In the genomic region with DNA sequence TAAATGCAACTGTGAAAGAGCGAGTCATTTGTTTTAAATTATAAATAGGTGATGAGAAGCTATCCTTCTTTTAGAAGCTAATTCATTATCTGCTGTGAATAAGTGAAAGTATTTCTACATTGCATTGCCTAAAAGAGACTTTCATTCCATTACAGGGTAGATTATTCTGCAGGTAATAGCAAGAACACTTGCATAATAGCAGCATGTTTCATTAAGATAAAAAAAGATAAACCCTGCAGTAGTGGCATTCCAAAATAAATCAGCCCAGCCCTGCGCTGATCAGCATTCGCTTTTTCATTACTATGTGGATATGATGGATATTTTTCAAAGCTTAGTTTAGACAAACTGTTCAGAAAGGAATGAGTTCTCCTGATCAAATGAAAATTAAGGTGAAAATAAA, we compare ENCODE assay signal across 27 cellular contexts.
DNase-seq lines count a peak whose midpoint lies in the region; ATAC-seq, FAIRE-seq and TF ChIP-seq lines count a peak whose summit lies in the region.
"Had no signal": no experiment of that assay in that cellular context is flagged by ENCODE, and none has a peak within 500 bp of the region (broad histone marks: within the 10 kb centered on the region; RNA-seq: fewer than 3 reads in every experiment).

No MANE protein-coding gene starts in this region.

- no peaks in the 10 kb centered on the region for H3K36me3 Mint-ChIP-seq in mesothelial cell of epicardium
- H3K36me3 Mint-ChIP-seq: CD14-positive monocyte; CD4-positive, alpha-beta memory T cell; CD4-positive, CD25-positive, alpha-beta regulatory T cell; CD8-positive, alpha-beta memory T cell; CD8-positive, alpha-beta T cell had no signal

- FAIRE-seq in keratinocyte (lab: Jason Lieb, UNC) = no peak
- FAIRE-seq: A549 had no signal

- H4K91ac ChIP-seq in trophoblast cell (ENCODE audit: low read depth, low read length) = no peak overlapping the region

- H3K27me3 Mint-ChIP-seq in mesothelial cell of epicardium (ENCODE audit: low read depth) = no peaks in the 10 kb centered on the region
- H3K27me3 Mint-ChIP-seq: B cell; CD4-positive, alpha-beta memory T cell; CD4-positive, alpha-beta T cell; CD4-positive, CD25-positive, alpha-beta regulatory T cell; CD8-positive, alpha-beta memory T cell had no signal

- H3K9me3 ChIP-seq in HCT116 (ENCODE audit: control insufficient read depth in 1 of 2, insufficient read depth in 1 of 2, low read depth in 1 of 2, low read length in 2 of 2) (no peaks in the 10 kb centered on the region), keratinocyte (ENCODE audit: control insufficient read depth, low read depth, low read length) (no peaks in the 10 kb centered on the region), trophoblast cell (ENCODE audit: insufficient read depth, low read depth, low read length) (no peaks in the 10 kb centered on the region)
- H3K9me3 ChIP-seq: A549; BE2C; BLaER1; BLaER1 treated with 17β-estradiol and CSF1 and Interleukin-3, amounts not matched to agents 10 nM and 100 nM; Caco-2 had no signal

- H3K9me3 Mint-ChIP-seq in mesothelial cell of epicardium = no peaks in the 10 kb centered on the region
- H3K9me3 Mint-ChIP-seq: CD14-positive monocyte; CD4-positive, alpha-beta memory T cell; CD4-positive, alpha-beta T cell; CD8-positive, alpha-beta memory T cell; CD8-positive, alpha-beta T cell had no signal

- no peaks in the 10 kb centered on the region for H3K36me3 ChIP-seq in HCT116 (ENCODE audit: control insufficient read depth in 1 of 2, insufficient read depth in 2 of 2, low read length in 2 of 2)
- H3K36me3 ChIP-seq in keratinocyte (ENCODE audit: control insufficient read depth in 2 of 2, extremely low read depth in 1 of 2, insufficient read depth in 2 of 2, low read length in 2 of 2) = no peaks in the 10 kb centered on the region
- no peaks in the 10 kb centered on the region for H3K36me3 ChIP-seq in trophoblast cell (ENCODE audit: control insufficient read depth in 1 of 2, insufficient read depth in 2 of 2, low read length in 2 of 2)
- no peaks in the 10 kb centered on the region for H3K36me3 ChIP-seq in mesendoderm (ENCODE audit: control insufficient read depth, insufficient read depth, low read length)
- H3K36me3 ChIP-seq: BE2C; BLaER1; BLaER1 treated with 17β-estradiol and CSF1 and Interleukin-3, amounts not matched to agents 10 nM and 100 nM had no signal

- no peaks in the 10 kb centered on the region for H3K79me1 ChIP-seq in trophoblast cell (ENCODE audit: low read length)
- H3K79me1 ChIP-seq in mesendoderm (ENCODE audit: low read length) = no peaks in the 10 kb centered on the region

- no peak overlapping the region for H3K18ac ChIP-seq in trophoblast cell (ENCODE audit: low read length)
- no peak overlapping the region for H3K18ac ChIP-seq in mesendoderm (ENCODE audit: low read length)

- H4K20me1 ChIP-seq in HCT116 (ENCODE audit: insufficient read depth) (no peaks in the 10 kb centered on the region), keratinocyte (ENCODE audit: control insufficient read depth, extremely low read depth, insufficient read depth, low read length) (no peaks in the 10 kb centered on the region)
- H4K20me1 ChIP-seq: BLaER1; BLaER1 treated with 17β-estradiol and CSF1 and Interleukin-3, amounts not matched to agents 10 nM and 100 nM had no signal

- intact Hi-C loops in HCT116 (cut with micrococcal nuclease) = loop anchor here (2.0 to 10.0 kb wide), 5 partner anchors 593 to 1585 kb away; no protein-coding TSS in a partner anchor

- H3K79me2 ChIP-seq in HCT116 (ENCODE audit: insufficient read depth, low read length) = no peaks in the 10 kb centered on the region
- no peaks in the 10 kb centered on the region for H3K79me2 ChIP-seq in keratinocyte (ENCODE audit: control insufficient read depth, insufficient read depth, low read length)
- no peaks in the 10 kb centered on the region for H3K79me2 ChIP-seq in trophoblast cell (ENCODE audit: control insufficient read depth, insufficient read depth, low read length, poor library complexity)
- no peaks in the 10 kb centered on the region for H3K79me2 ChIP-seq in mesendoderm (ENCODE audit: control insufficient read depth, insufficient read depth, low read length)

- H3K4me2 ChIP-seq in HCT116 (ENCODE audit: low read length) (peak overlapping the region; percentile 63; the same call in 1 of the 2 replicates), keratinocyte (ENCODE audit: control insufficient read depth, extremely low read depth, insufficient read depth, low read depth, low read length) (no peak overlapping the region), trophoblast cell (ENCODE audit: low read length) (no peak overlapping the region), mesendoderm (ENCODE audit: low read length) (no peak overlapping the region)
- H3K4me2 ChIP-seq: BLaER1; BLaER1 treated with 17β-estradiol and CSF1 and Interleukin-3, amounts not matched to agents 10 nM and 100 nM had no signal

- H2BK5ac ChIP-seq in trophoblast cell (ENCODE audit: low read depth, low read length, poor library complexity) = no peak overlapping the region
- no peak overlapping the region for H2BK5ac ChIP-seq in mesendoderm (ENCODE audit: low read length)

- no peak overlapping the region for H3K4me3 Mint-ChIP-seq in mesothelial cell of epicardium
- H3K4me3 Mint-ChIP-seq: B cell; CD14-positive monocyte; CD4-positive, alpha-beta memory T cell; CD4-positive, alpha-beta T cell; CD4-positive, CD25-positive, alpha-beta regulatory T cell; CD8-positive, alpha-beta memory T cell; CD8-positive, alpha-beta T cell had no signal

- no peaks in the 10 kb centered on the region for H3K9me2 ChIP-seq in HCT116 (ENCODE audit: insufficient read depth)

- CTCF ChIA-PET in HCT116 (lab: Charles Lee) = interaction anchor here (0.8 to 2.0 kb wide), 4 partner anchors 12 to 1095 kb away, joined by 3 to 10 read pairs (median 4); no protein-coding TSS in a partner anchor

- peak overlapping the region; percentile 10 for H2AFZ ChIP-seq in HCT116 (ENCODE audit: low read depth, low read length, poor library complexity, severe bottlenecking)
- peak overlapping the region; percentile 46 for H2AFZ ChIP-seq in keratinocyte (ENCODE audit: control insufficient read depth, low read length)
- H2AFZ ChIP-seq in trophoblast cell (ENCODE audit: insufficient read depth, low read length, poor library complexity) = no peak overlapping the region

- H3K23ac ChIP-seq in trophoblast cell (ENCODE audit: low read length) = no peak overlapping the region
- H3K23ac ChIP-seq in mesendoderm (ENCODE audit: low read length) = no peak overlapping the region

- H3K27ac ChIP-seq in HCT116 (ENCODE audit: low read depth, low read length) (no peak overlapping the region), keratinocyte (ENCODE audit: control insufficient read depth, insufficient read depth, low read length) (no peak overlapping the region), trophoblast cell (ENCODE audit: low read depth, low read length) (no peak overlapping the region), mesendoderm (ENCODE audit: low read depth, low read length) (no peak overlapping the region)
- H3K27ac ChIP-seq: A549; BLaER1; BLaER1 treated with 17β-estradiol and CSF1 and Interleukin-3, amounts not matched to agents 10 nM and 100 nM; C4-2B had no signal

- peaks cover 0 to 4% of the 10 kb centered on the region in 2 experiments; a peak in 2 of 4 replicates for H3K4me1 ChIP-seq in HCT116 (ENCODE audit: control insufficient read depth in 1 of 2, insufficient read depth in 2 of 2, low read length in 2 of 2)
- H3K4me1 ChIP-seq in keratinocyte (ENCODE audit: control insufficient read depth, extremely low read depth, insufficient read depth, low read length) = peaks cover 8% of the 10 kb centered on the region
- H3K4me1 ChIP-seq in trophoblast cell (ENCODE audit: control insufficient read depth in 1 of 2, insufficient read depth in 2 of 2, low read length in 2 of 2) = peaks cover 4 to 5% of the 10 kb centered on the region in 2 experiments
- H3K4me1 ChIP-seq in mesendoderm (ENCODE audit: control insufficient read depth, low read depth, low read length) = no peaks in the 10 kb centered on the region
- H3K4me1 ChIP-seq: A549; BE2C; BLaER1; BLaER1 treated with 17β-estradiol and CSF1 and Interleukin-3, amounts not matched to agents 10 nM and 100 nM; Caco-2 had no signal

- no peak overlapping the region for H3K9ac ChIP-seq in HCT116 (ENCODE audit: low read length)
- no peak overlapping the region for H3K9ac ChIP-seq in keratinocyte (ENCODE audit: control insufficient read depth, extremely low read depth, insufficient read depth, low read length)
- H3K9ac ChIP-seq in trophoblast cell (ENCODE audit: low read length) = no peak overlapping the region
- no peak overlapping the region for H3K9ac ChIP-seq in mesendoderm (ENCODE audit: low read length)
- H3K9ac ChIP-seq: BLaER1; BLaER1 treated with 17β-estradiol and CSF1 and Interleukin-3, amounts not matched to agents 10 nM and 100 nM had no signal

- H4K12ac ChIP-seq in trophoblast cell (ENCODE audit: low read depth, low read length) = no peak overlapping the region

- H3K4me3 ChIP-seq in HCT116 (replicated peaks in 1 of 2; ENCODE audit: low read depth in 1 of 2, low read length in 2 of 2) (no peak overlapping the region), keratinocyte (ENCODE audit: control insufficient read depth in 2 of 3, extremely low read depth in 1 of 3, insufficient read depth in 2 of 3, low read depth in 1 of 3, low read length in 3 of 3) (no peak overlapping the region), trophoblast cell (ENCODE audit: low read depth, low read length) (no peak overlapping the region), mesendoderm (ENCODE audit: low read length) (no peak overlapping the region)
- H3K4me3 ChIP-seq: A549; BLaER1; BLaER1 treated with 17β-estradiol and CSF1 and Interleukin-3, amounts not matched to agents 10 nM and 100 nM had no signal

- H3K27me3 ChIP-seq in HCT116 (ENCODE audit: insufficient read depth, low read length) (no peaks in the 10 kb centered on the region), keratinocyte (ENCODE audit: control insufficient read depth, extremely low read depth, insufficient read depth, low read length) (no peaks in the 10 kb centered on the region), trophoblast cell (ENCODE audit: insufficient read depth, low read length) (no peaks in the 10 kb centered on the region), mesendoderm (ENCODE audit: insufficient read depth, low read length, poor library complexity) (no peaks in the 10 kb centered on the region)
- H3K27me3 ChIP-seq: BE2C; BLaER1; BLaER1 treated with 17β-estradiol and CSF1 and Interleukin-3, amounts not matched to agents 10 nM and 100 nM had no signal

- TF ChIP-seq POLR2A in HCT116 (IDR thresholded peaks at IDR 0.05; ENCODE audit: borderline replicate concordance, extremely low read depth, insufficient read depth, insufficient read length) = no peak

- no peak overlapping the region for H4K5ac ChIP-seq in mesendoderm (ENCODE audit: low read length)

- H2AK5ac ChIP-seq in trophoblast cell (ENCODE audit: low read length) (no peak overlapping the region), mesendoderm (ENCODE audit: low read length) (no peak overlapping the region)

- H3K14ac ChIP-seq in trophoblast cell (ENCODE audit: low read length) = no peak overlapping the region

- H3K27ac Mint-ChIP-seq in mesothelial cell of epicardium = peak overlapping the region; percentile 1
- H3K27ac Mint-ChIP-seq: B cell; CD14-positive monocyte; CD4-positive, alpha-beta memory T cell; CD4-positive, alpha-beta T cell; CD4-positive, CD25-positive, alpha-beta regulatory T cell; CD8-positive, alpha-beta memory T cell; CD8-positive, alpha-beta T cell had no signal

- WGBS in trophoblast cell (ENCODE audit: extremely low coverage, insufficient coverage, insufficient read length) = no CpG with 5 or more reads among the region's 3 CpGs
- WGBS in mesendoderm (ENCODE audit: extremely low coverage, insufficient coverage, low lambda C conversion rate) = 100% methylated on average over 1 of the region's 3 CpGs

- dilution Hi-C loops in keratinocyte (cut with MboI; ENCODE audit: extremely low pct_ligation_motif_present, low sequenced_read_pairs) = no loop called here

- no peak overlapping the region for H3K56ac ChIP-seq in mesendoderm (ENCODE audit: low read length)

- no peak for TF ChIP-seq RAD21 in HCT116 (IDR thresholded peaks at IDR 0.05; ENCODE audit: low read depth)

- RAD21 ChIA-PET in HCT116 (lab: Charles Lee; ENCODE audit: low non-redundant PET in 1 of 2, low total read pairs in 2 of 2, uncharacterized antibody in 2 of 2, unreplicated experiment in 2 of 2) = no interaction called here

- POLR2A ChIA-PET in HCT116 (lab: Charles Lee) = no interaction called here

- ATAC-seq in HCT116 (no peak), GM21515 (IDR thresholded peaks at IDR 0.05; ENCODE audit: unreplicated experiment) (no peak), GM19455 (IDR thresholded peaks at IDR 0.05; ENCODE audit: unreplicated experiment) (no peak)
- ATAC-seq: CD8-positive, alpha-beta T cell had no signal

- BruUV-seq in HCT116 (replicated peaks; lab: Mats Ljungman, UMichigan) = no TSS peak

- DNase-seq in HCT116 (ENCODE audit: low read depth, low spot score) = no peak
- no peak for DNase-seq in keratinocyte (ENCODE audit: low read depth, low spot score)
- DNase-seq in mesothelial cell of epicardium (ENCODE audit: low spot score in 2 of 2, unreplicated experiment in 2 of 2) = no peak
- DNase-seq in trophoblast cell = peak; percentile 45 to 78
- DNase-seq in SIG-M5 treated with dmso at 0.1 percent for 504 hours (lab: John Stamatoyannopoulos, UW; ENCODE audit: unreplicated experiment) = no peak
- DNase-seq in mesendoderm = no peak
- DNase-seq: 8988T; BE2C; C1 segment of cervical spinal cord; CD4-positive, alpha-beta memory T cell; CD4-positive, alpha-beta T cell; CD8-positive, alpha-beta memory T cell; CD8-positive, alpha-beta T cell; DMS 273 treated with DMSO at 0.1 percent for 48 hours; DMS153; DMS79; DND-41 had no signal

- H2BK12ac ChIP-seq in trophoblast cell (ENCODE audit: low read length) = no peak overlapping the region

- H2BK120ac ChIP-seq in trophoblast cell (ENCODE audit: insufficient read depth, low read length, poor library complexity) (no peak overlapping the region), mesendoderm (ENCODE audit: low read depth, low read length) (no peak overlapping the region)

- no peak for TF ChIP-seq CTCF in HCT116 (IDR thresholded peaks at IDR 0.05 in 2 of 3, conservative IDR thresholded peaks at IDR 0.05 in 1 of 3; ENCODE audit: borderline replicate concordance in 1 of 3, insufficient read depth in 1 of 3, low read depth in 2 of 3, low read length in 2 of 3)
- TF ChIP-seq CTCF in keratinocyte (optimal IDR thresholded peaks at IDR 0.05 in 1 of 3, IDR thresholded peaks at IDR 0.05 in 1 of 3, conservative IDR thresholded peaks at IDR 0.05 in 1 of 3; ENCODE audit: extremely low read depth in 1 of 3, insufficient read depth in 2 of 3, low read length in 3 of 3) = no peak
- TF ChIP-seq CTCF in mesothelial cell of epicardium (IDR thresholded peaks at IDR 0.05; ENCODE audit: unreplicated experiment) = no peak

- no peak overlapping the region for H3K4ac ChIP-seq in trophoblast cell (ENCODE audit: low read depth, low read length)
- H3K4ac ChIP-seq in mesendoderm (ENCODE audit: low read depth, low read length) = no peak overlapping the region

- no peaks in the 10 kb centered on the region for H3K9me1 ChIP-seq in keratinocyte (ENCODE audit: control insufficient read depth, extremely low read depth, insufficient read depth, low read length)

- H3K4me1 Mint-ChIP-seq in mesothelial cell of epicardium = peaks cover 12% of the 10 kb centered on the region
- H3K4me1 Mint-ChIP-seq: B cell; CD14-positive monocyte; CD4-positive, alpha-beta memory T cell; CD4-positive, CD25-positive, alpha-beta regulatory T cell; CD8-positive, alpha-beta memory T cell had no signal

- no peak overlapping the region for H2BK15ac ChIP-seq in mesendoderm (replicated peaks; ENCODE audit: low read depth)

- H4K8ac ChIP-seq in trophoblast cell (ENCODE audit: low read depth, low read length) (no peak overlapping the region), mesendoderm (ENCODE audit: low read depth, low read length) (no peak overlapping the region)

Comparison
In these comparisons a context has a peak if more than half of its experiments do, and no peak if none do; other contexts are left out.
1. DNase-seq: peak in trophoblast cell (2 of 2); none in HCT116 (single experiment), keratinocyte (single experiment), mesothelial cell of epicardium (0 of 2), SIG-M5 treated with dmso at 0.1 percent for 504 hours (single experiment) and mesendoderm (single experiment).